ENCODE assay signal across 10 cellular contexts in the genomic region with DNA sequence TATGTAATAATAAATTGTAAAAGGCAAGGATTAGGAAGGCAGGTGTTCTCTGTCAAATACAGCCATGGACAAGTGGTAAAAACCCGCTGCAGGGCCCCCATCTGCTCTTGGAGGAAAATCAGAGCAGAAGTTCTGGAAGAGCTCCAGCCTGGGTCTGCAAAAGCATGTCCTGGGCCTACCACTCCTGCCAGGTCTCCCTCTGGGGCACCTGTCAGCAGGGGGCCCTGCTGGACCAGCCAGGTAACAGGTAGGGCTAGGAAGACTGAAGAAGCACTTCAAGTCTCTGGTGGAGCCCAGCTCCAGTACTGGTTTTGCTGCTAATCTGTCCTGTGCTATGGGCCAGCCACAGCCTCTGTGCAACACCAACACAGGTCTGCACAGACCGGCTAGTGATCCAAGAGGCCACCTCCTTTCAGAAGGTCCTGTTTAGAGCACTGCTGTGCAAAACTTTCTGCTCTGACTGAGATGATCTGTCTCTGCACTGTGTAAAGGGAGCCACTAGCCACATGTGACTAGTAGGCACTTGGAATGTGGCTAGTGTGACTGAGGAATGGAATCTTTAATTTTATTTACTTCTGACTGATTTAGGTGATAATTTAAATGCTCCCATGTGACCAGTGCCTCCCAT. TPM values are rescaled to one million over a fixed set of nuclear protein-coding genes. Genes with fewer than 3 reads are reported as not detected.
DNase-seq lines count a peak whose midpoint lies in the region; ATAC-seq, FAIRE-seq and TF ChIP-seq lines count a peak whose summit lies in the region.
"Had no signal": no experiment of that assay in that cellular context is flagged by ENCODE, and none has a peak within 500 bp of the region (broad histone marks: within the 10 kb centered on the region; RNA-seq: fewer than 3 reads in every experiment).

No MANE protein-coding gene starts in this region.

- H3K9me3 Mint-ChIP-seq in astrocyte (ENCODE audit: unreplicated experiment) = no peaks in the 10 kb centered on the region

- H3K27me3 ChIP-seq in HCT116 (ENCODE audit: insufficient read depth, low read length) = no peaks in the 10 kb centered on the region
- no peaks in the 10 kb centered on the region for H3K27me3 ChIP-seq in astrocyte (ENCODE audit: insufficient read depth, low read length)
- H3K27me3 ChIP-seq in parathyroid adenoma (ENCODE audit: control insufficient read depth, insufficient read depth, low read length) = no peaks in the 10 kb centered on the region

- no peak overlapping the region for H3K27ac ChIP-seq in HCT116 (ENCODE audit: low read depth, low read length)
- H3K27ac ChIP-seq in astrocyte (ENCODE audit: low read depth, low read length) = no peak overlapping the region
- H3K27ac ChIP-seq in parathyroid adenoma = no peak overlapping the region

- RAD21 ChIA-PET in HCT116 (lab: Charles Lee; ENCODE audit: low non-redundant PET in 1 of 2, low total read pairs in 2 of 2, uncharacterized antibody in 2 of 2, unreplicated experiment in 2 of 2) = no interaction called here

- peaks cover 22% of the 10 kb centered on the region for H3K36me3 Mint-ChIP-seq in astrocyte (ENCODE audit: low read depth, unreplicated experiment)

- H3K36me3 ChIP-seq in HCT116 (ENCODE audit: control insufficient read depth in 1 of 2, insufficient read depth in 2 of 2, low read length in 2 of 2) (peaks cover 7 to 9% of the 10 kb centered on the region in 2 experiments; a peak in 3 of 4 replicates), astrocyte (ENCODE audit: insufficient read depth, low read length) (peaks cover 22% of the 10 kb centered on the region), parathyroid adenoma (ENCODE audit: control insufficient read depth, insufficient read depth, low read length) (no peaks in the 10 kb centered on the region)

- peak overlapping the region; percentile 77 for H3K27ac Mint-ChIP-seq in astrocyte (ENCODE audit: unreplicated experiment)

- no peaks in the 10 kb centered on the region for H3K9me3 ChIP-seq in HCT116 (ENCODE audit: control insufficient read depth in 1 of 2, insufficient read depth in 1 of 2, low read depth in 1 of 2, low read length in 2 of 2)
- H3K9me3 ChIP-seq in astrocyte (ENCODE audit: insufficient read depth, low read depth, low read length) = no peaks in the 10 kb centered on the region
- no peaks in the 10 kb centered on the region for H3K9me3 ChIP-seq in parathyroid adenoma (ENCODE audit: control insufficient read depth, low read length)

- H2AFZ ChIP-seq in HCT116 (ENCODE audit: low read depth, low read length, poor library complexity, severe bottlenecking) = no peak overlapping the region
- H2AFZ ChIP-seq in astrocyte (ENCODE audit: low read depth, low read length) = no peak overlapping the region
- no peak overlapping the region for H2AFZ ChIP-seq in parathyroid adenoma

- DNase-seq in DMS79 (lab: John Stamatoyannopoulos, UW) (peak; percentile 2), HCT116 (ENCODE audit: low read depth, low spot score) (no peak), astrocyte (ENCODE audit: low read depth) (no peak), germinal center (ENCODE audit: low spot score) (no peak), kidney glomerular epithelial cell (lab: John Stamatoyannopoulos, UW) (no peak)
- DNase-seq: anterior cingulate cortex, erythroblast had no signal

- peaks cover 0 to 16% of the 10 kb centered on the region in 2 experiments; a peak in 2 of 4 replicates for H3K4me1 ChIP-seq in HCT116 (ENCODE audit: control insufficient read depth in 1 of 2, insufficient read depth in 2 of 2, low read length in 2 of 2)
- peaks cover 19% of the 10 kb centered on the region for H3K4me1 ChIP-seq in astrocyte (ENCODE audit: insufficient read depth, low read length)
- H3K4me1 ChIP-seq in parathyroid adenoma = peaks cover 27% of the 10 kb centered on the region

- CTCF ChIA-PET in HCT116 (lab: Charles Lee) = interaction anchor here (1.0 to 1.5 kb wide), 2 partner anchors 27 to 287 kb away, joined by 3 to 5 read pairs; no protein-coding TSS in a partner anchor

- peaks cover 83% of the 10 kb centered on the region for H3K79me2 ChIP-seq in HCT116 (ENCODE audit: insufficient read depth, low read length)
- H3K79me2 ChIP-seq in astrocyte (ENCODE audit: insufficient read depth, low read length) = peaks cover 99% of the 10 kb centered on the region
- peaks cover 57% of the 10 kb centered on the region for H3K79me2 ChIP-seq in parathyroid adenoma

- peaks cover 48% of the 10 kb centered on the region for H3K4me1 Mint-ChIP-seq in astrocyte (ENCODE audit: low read depth, unreplicated experiment)

- TF ChIP-seq CTCF in HCT116 (IDR thresholded peaks at IDR 0.05 in 2 of 3, conservative IDR thresholded peaks at IDR 0.05 in 1 of 3; ENCODE audit: borderline replicate concordance in 1 of 3, insufficient read depth in 1 of 3, low read depth in 2 of 3, low read length in 2 of 3) = peak in 1 of 3 experiments; percentile 22; a peak in 1 of 6 replicates
- no peak for TF ChIP-seq CTCF in astrocyte (IDR thresholded peaks at IDR 0.05; ENCODE audit: insufficient read depth, low read depth, low read length)
- peak; percentile 31 for TF ChIP-seq CTCF in parathyroid adenoma (IDR thresholded peaks at IDR 0.05)

- no peaks in the 10 kb centered on the region for H3K9me2 ChIP-seq in HCT116 (ENCODE audit: insufficient read depth)

- no peak overlapping the region for H3K4me3 Mint-ChIP-seq in astrocyte (ENCODE audit: unreplicated experiment)

- POLR2A ChIA-PET in HCT116 (lab: Charles Lee) = no interaction called here

- H3K4me3 ChIP-seq in HCT116 (replicated peaks in 1 of 2; ENCODE audit: low read depth in 1 of 2, low read length in 2 of 2) (no peak overlapping the region), astrocyte (ENCODE audit: insufficient read depth, low read depth, low read length) (no peak overlapping the region), parathyroid adenoma (ENCODE audit: low read depth, low read length) (no peak overlapping the region)

- TF ChIP-seq POLR2A in HCT116 (IDR thresholded peaks at IDR 0.05; ENCODE audit: borderline replicate concordance, extremely low read depth, insufficient read depth, insufficient read length) = no peak

- intact Hi-C loops in HCT116 (cut with micrococcal nuclease) = no loop called here

- TF ChIP-seq RAD21 in HCT116 (IDR thresholded peaks at IDR 0.05; ENCODE audit: low read depth) = peak; percentile 45

- H3K27me3 Mint-ChIP-seq in astrocyte (ENCODE audit: low read depth, unreplicated experiment) = no peaks in the 10 kb centered on the region

- BruUV-seq in HCT116 (replicated peaks; lab: Mats Ljungman, UMichigan) = no TSS peak

- no peak for FAIRE-seq in astrocyte (lab: Jason Lieb, UNC)

- H3K9ac ChIP-seq in HCT116 (ENCODE audit: low read length) = no peak overlapping the region
- no peak overlapping the region for H3K9ac ChIP-seq in astrocyte (ENCODE audit: low read length)
- H3K9ac ChIP-seq in parathyroid adenoma = no peak overlapping the region

- H3K4me2 ChIP-seq in HCT116 (ENCODE audit: low read length) (no peak overlapping the region), astrocyte (ENCODE audit: low read length) (no peak overlapping the region), parathyroid adenoma (ENCODE audit: low read length) (no peak overlapping the region)

- ATAC-seq in HCT116 (peak; percentile 40; the same call in 1 of the 2 replicates), GM18909 (IDR thresholded peaks at IDR 0.05; ENCODE audit: poor library complexity, unreplicated experiment) (no peak)

- no peaks in the 10 kb centered on the region; the same call in 1 of the 2 replicates for H4K20me1 ChIP-seq in HCT116 (ENCODE audit: insufficient read depth)
- H4K20me1 ChIP-seq in astrocyte (ENCODE audit: insufficient read depth, low read length) = peaks cover 98% of the 10 kb centered on the region

TF ChIP-seq in HCT116, 20 proteins besides CTCF, POLR2A, EP300 and RAD21 (continues in another document):
- TF ChIP-seq, protein P1, sequence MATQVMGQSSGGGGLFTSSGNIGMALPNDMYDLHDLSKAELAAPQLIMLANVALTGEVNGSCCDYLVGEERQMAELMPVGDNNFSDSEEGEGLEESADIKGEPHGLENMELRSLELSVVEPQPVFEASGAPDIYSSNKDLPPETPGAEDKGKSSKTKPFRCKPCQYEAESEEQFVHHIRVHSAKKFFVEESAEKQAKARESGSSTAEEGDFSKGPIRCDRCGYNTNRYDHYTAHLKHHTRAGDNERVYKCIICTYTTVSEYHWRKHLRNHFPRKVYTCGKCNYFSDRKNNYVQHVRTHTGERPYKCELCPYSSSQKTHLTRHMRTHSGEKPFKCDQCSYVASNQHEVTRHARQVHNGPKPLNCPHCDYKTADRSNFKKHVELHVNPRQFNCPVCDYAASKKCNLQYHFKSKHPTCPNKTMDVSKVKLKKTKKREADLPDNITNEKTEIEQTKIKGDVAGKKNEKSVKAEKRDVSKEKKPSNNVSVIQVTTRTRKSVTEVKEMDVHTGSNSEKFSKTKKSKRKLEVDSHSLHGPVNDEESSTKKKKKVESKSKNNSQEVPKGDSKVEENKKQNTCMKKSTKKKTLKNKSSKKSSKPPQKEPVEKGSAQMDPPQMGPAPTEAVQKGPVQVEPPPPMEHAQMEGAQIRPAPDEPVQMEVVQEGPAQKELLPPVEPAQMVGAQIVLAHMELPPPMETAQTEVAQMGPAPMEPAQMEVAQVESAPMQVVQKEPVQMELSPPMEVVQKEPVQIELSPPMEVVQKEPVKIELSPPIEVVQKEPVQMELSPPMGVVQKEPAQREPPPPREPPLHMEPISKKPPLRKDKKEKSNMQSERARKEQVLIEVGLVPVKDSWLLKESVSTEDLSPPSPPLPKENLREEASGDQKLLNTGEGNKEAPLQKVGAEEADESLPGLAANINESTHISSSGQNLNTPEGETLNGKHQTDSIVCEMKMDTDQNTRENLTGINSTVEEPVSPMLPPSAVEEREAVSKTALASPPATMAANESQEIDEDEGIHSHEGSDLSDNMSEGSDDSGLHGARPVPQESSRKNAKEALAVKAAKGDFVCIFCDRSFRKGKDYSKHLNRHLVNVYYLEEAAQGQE (IDR thresholded peaks at IDR 0.05; ENCODE audit: low read depth) = no peak
- TF ChIP-seq YY1 (IDR thresholded peaks at IDR 0.05; ENCODE audit: extremely low read depth, insufficient replicate concordance, low read depth, low read length) (no peak), ATF3 (IDR thresholded peaks at IDR 0.05) (no peak)

RNA-seq across cellular contexts. Expression of gene RRBP1, which starts 30.2 kb away (rescaled TPM):
- total RNA-seq in HCT116 (2021; ENCODE audit: unreplicated experiment) (123 TPM), astrocyte (347 and 392 TPM in 2 replicates)
- 90.7 and 95.8 TPM in 2 replicates for polyA plus RNA-seq in HCT116 (2012)

RNA-seq across cellular contexts. Expression of gene BANF2, which starts 47.9 kb away (rescaled TPM):
- not detected for total RNA-seq in HCT116 (2021; ENCODE audit: unreplicated experiment)
- polyA plus RNA-seq in HCT116 (2012) = not detected in 2 replicates
- total RNA-seq in astrocyte = not detected in 2 replicates
- total RNA-seq: kidney epithelial cell had no signal
